ENCODE assay signal across 1 cellular context in genomic region chr9:83405674-83406255, GRCh38.
TF ChIP-seq lines count a peak whose summit lies in the region.

No MANE protein-coding gene starts in this region.

TF ChIP-seq in SK-N-SH, 30 proteins besides CTCF, POLR2A, EP300 and RAD21 (continued from another document):
- no peak for TF ChIP-seq MEF2A (IDR thresholded peaks at IDR 0.05; ENCODE audit: borderline replicate concordance, low read depth)
- no peak for TF ChIP-seq GATA2 (CRISPR knock-in tag; IDR thresholded peaks at IDR 0.05)
- no peak for TF ChIP-seq NFIC (IDR thresholded peaks at IDR 0.05; ENCODE audit: borderline replicate concordance)
- TF ChIP-seq SMC3 (IDR thresholded peaks at IDR 0.05; ENCODE audit: low read depth, low read length): no peak
- no peak for TF ChIP-seq ZBTB33 (IDR thresholded peaks at IDR 0.05; ENCODE audit: borderline replicate concordance, low read depth)
- no peak for TF ChIP-seq FOXM1 (IDR thresholded peaks at IDR 0.05; ENCODE audit: low read depth)
- TF ChIP-seq USF1 (IDR thresholded peaks at IDR 0.05; ENCODE audit: borderline replicate concordance, low read depth): no peak
- TF ChIP-seq NRF1 (IDR thresholded peaks at IDR 0.05; ENCODE audit: low read depth, low read length): no peak
- TF ChIP-seq ELF1 (IDR thresholded peaks at IDR 0.05): no peak
